Comparison of ENCODE assay signal across 8 cellular contexts in the genomic region with DNA sequence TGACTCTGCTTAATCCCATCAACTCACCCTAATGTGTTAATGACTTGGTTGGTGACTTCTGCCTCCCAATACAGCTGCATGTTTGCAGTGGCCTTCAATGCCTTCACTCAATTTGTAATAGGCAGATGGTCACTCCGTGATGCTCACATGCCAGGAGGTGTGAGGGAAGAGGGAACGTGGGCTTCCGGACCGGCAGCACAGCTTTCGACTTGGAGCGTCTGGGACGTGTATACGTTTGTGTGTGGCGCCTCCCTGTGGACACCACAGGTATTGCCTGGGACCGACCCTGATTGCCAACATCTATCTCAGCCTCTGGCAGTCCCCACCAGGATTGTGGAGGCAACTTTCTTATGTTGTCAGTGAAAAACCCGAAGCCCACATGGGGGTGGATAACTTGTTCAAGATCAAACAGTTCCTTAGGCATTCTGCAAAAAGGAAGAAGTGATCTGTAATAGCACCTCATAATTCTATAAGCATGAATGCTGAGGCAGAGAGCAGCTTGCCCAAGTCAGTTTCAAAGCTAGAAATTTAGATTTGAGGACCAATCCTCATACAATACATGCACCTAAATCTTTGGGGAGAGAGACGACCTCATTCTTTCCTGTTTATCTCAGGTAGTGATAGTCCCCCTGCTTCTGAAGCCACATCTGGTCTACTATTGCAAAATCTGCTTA. TPM values are rescaled to one million over a fixed set of nuclear protein-coding genes. Genes with fewer than 3 reads are reported as not detected.
DNase-seq lines count a peak whose midpoint lies in the region; ATAC-seq and TF ChIP-seq lines count a peak whose summit lies in the region.

No MANE protein-coding gene starts in this region.

- POLR2A ChIA-PET in activated CD8-positive, alpha-beta T cell treated with anti-CD3 and anti-CD28 coated beads, Interleukin-2, amount 10 ng/mL, durations not matched to agents 7 days and 5 days (lab: Charles Lee) = no interaction called here

- H3K36me3 Mint-ChIP-seq in activated CD8-positive, alpha-beta T cell treated with anti-CD3 and anti-CD28 coated beads, Interleukin-2, amount 10 ng/mL, durations not matched to agents 7 days and 5 days (ENCODE audit: low read depth) = no peaks in the 10 kb centered on the region
- no peaks in the 10 kb centered on the region for H3K36me3 Mint-ChIP-seq in natural killer cell treated with Interleukin-12 subunit alpha and Interleukin-12 subunit beta and Interleukin-15 and Interleukin-18, amount 100 ng/mL, for 72 hours

- intact Hi-C loops in thyroid gland (cut with DNase I) = no loop called here

- peak in 3 of 6 experiments; percentile 16 to 42 (median 26) for TF ChIP-seq CTCF in thyroid gland (IDR thresholded peaks at IDR 0.05)

- peak; percentile 87 for DNase-seq in GM03348 (ENCODE audit: low spot score)
- peak; percentile 66 for DNase-seq in NCI-H524 treated with DMSO at 0.1 percent for 48 hours (lab: John Stamatoyannopoulos, UW)
- DNase-seq in activated CD8-positive, alpha-beta T cell treated with anti-CD3 and anti-CD28 coated beads, Interleukin-2, amount 10 ng/mL, durations not matched to agents 7 days and 5 days = peak; percentile 78
- DNase-seq in erythroblast (lab: John Stamatoyannopoulos, UW) = peak; percentile 64 to 78
- DNase-seq in natural killer cell treated with Interleukin-12 subunit alpha and Interleukin-12 subunit beta and Interleukin-15 and Interleukin-18, amount 100 ng/mL, for 72 hours (ENCODE audit: low spot score) = no peak
- peak; percentile 21 to 24 for DNase-seq in thyroid gland

- H3K27me3 ChIP-seq in thyroid gland = no peaks in the 10 kb centered on the region

- no peaks in the 10 kb centered on the region for H3K9me3 Mint-ChIP-seq in activated CD8-positive, alpha-beta T cell treated with anti-CD3 and anti-CD28 coated beads, Interleukin-2, amount 10 ng/mL, durations not matched to agents 7 days and 5 days (ENCODE audit: insufficient read depth)
- H3K9me3 Mint-ChIP-seq in natural killer cell treated with Interleukin-12 subunit alpha and Interleukin-12 subunit beta and Interleukin-15 and Interleukin-18, amount 100 ng/mL, for 72 hours = no peaks in the 10 kb centered on the region

- no peak overlapping the region for H3K27ac ChIP-seq in thyroid gland

- no peak overlapping the region for H3K4me3 ChIP-seq in thyroid gland (replicated peaks in 1 of 3)

- H3K4me1 Mint-ChIP-seq in activated CD8-positive, alpha-beta T cell treated with anti-CD3 and anti-CD28 coated beads, Interleukin-2, amount 10 ng/mL, durations not matched to agents 7 days and 5 days (ENCODE audit: low read depth) = peaks cover 7% of the 10 kb centered on the region
- peaks cover 3 to 4% of the 10 kb centered on the region in 2 donors for H3K4me1 Mint-ChIP-seq in natural killer cell treated with Interleukin-12 subunit alpha and Interleukin-12 subunit beta and Interleukin-15 and Interleukin-18, amount 100 ng/mL, for 72 hours (ENCODE audit: low read depth in 2 of 2)

- ATAC-seq in HG02798 (IDR thresholded peaks at IDR 0.05; ENCODE audit: poor library complexity, unreplicated experiment) = peak; percentile 39
- peak; percentile 75 for ATAC-seq in activated CD8-positive, alpha-beta T cell treated with anti-CD3 and anti-CD28 coated beads, Interleukin-2, amount 10 ng/mL, durations not matched to agents 7 days and 5 days
- ATAC-seq in natural killer cell treated with Interleukin-12 subunit alpha and Interleukin-12 subunit beta and Interleukin-15 and Interleukin-18, amount 100 ng/mL, for 72 hours = peak; percentile 53 to 59
- no peak for ATAC-seq in HG02970 (IDR thresholded peaks at IDR 0.05; ENCODE audit: low FRiP score, unreplicated experiment)

- H3K4me1 ChIP-seq in thyroid gland = peaks cover 6 to 7% of the 10 kb centered on the region in 2 donors

- peaks cover 5% of the 10 kb centered on the region for H3K27me3 Mint-ChIP-seq in activated CD8-positive, alpha-beta T cell treated with anti-CD3 and anti-CD28 coated beads, Interleukin-2, amount 10 ng/mL, durations not matched to agents 7 days and 5 days (ENCODE audit: low read depth)
- H3K27me3 Mint-ChIP-seq in natural killer cell treated with Interleukin-12 subunit alpha and Interleukin-12 subunit beta and Interleukin-15 and Interleukin-18, amount 100 ng/mL, for 72 hours = peaks cover 10 to 22% of the 10 kb centered on the region in 2 donors

- H3K4me3 Mint-ChIP-seq in activated CD8-positive, alpha-beta T cell treated with anti-CD3 and anti-CD28 coated beads, Interleukin-2, amount 10 ng/mL, durations not matched to agents 7 days and 5 days = no peak overlapping the region
- H3K4me3 Mint-ChIP-seq in natural killer cell treated with Interleukin-12 subunit alpha and Interleukin-12 subunit beta and Interleukin-15 and Interleukin-18, amount 100 ng/mL, for 72 hours = no peak overlapping the region

- no peaks in the 10 kb centered on the region for H3K36me3 ChIP-seq in thyroid gland

- CTCF ChIA-PET in activated CD8-positive, alpha-beta T cell treated with anti-CD3 and anti-CD28 coated beads, Interleukin-2, amount 10 ng/mL, durations not matched to agents 7 days and 5 days (lab: Charles Lee) = interaction anchor here (0.5 to 2.3 kb wide), 13 partner anchors 9 to 205 kb away, joined by 3 to 12 read pairs (median 6); a partner anchor contains a TSS

- WGBS in thyroid gland, 2 donors = 6 to 7% methylated on average over 12 of the region's 12 CpGs

- TF ChIP-seq POLR2A in erythroblast (IDR thresholded peaks at IDR 0.05; ENCODE audit: low read length) (no peak), thyroid gland (IDR thresholded peaks at IDR 0.05) (no peak)

- H3K27ac Mint-ChIP-seq in activated CD8-positive, alpha-beta T cell treated with anti-CD3 and anti-CD28 coated beads, Interleukin-2, amount 10 ng/mL, durations not matched to agents 7 days and 5 days = no peak overlapping the region
- no peak overlapping the region for H3K27ac Mint-ChIP-seq in natural killer cell treated with Interleukin-12 subunit alpha and Interleukin-12 subunit beta and Interleukin-15 and Interleukin-18, amount 100 ng/mL, for 72 hours

- no peaks in the 10 kb centered on the region for H3K9me3 ChIP-seq in thyroid gland

RNA-seq across cellular contexts. Expression of a gene that starts 16.9 kb away (rescaled TPM):
- total RNA-seq in activated CD8-positive, alpha-beta T cell treated with anti-CD3 and anti-CD28 coated beads, Interleukin-2, amount 10 ng/mL, durations not matched to agents 7 days and 5 days = 10 to 100 TPM; 28.8 to 31.3 TPM
- total RNA-seq in natural killer cell treated with Interleukin-12 subunit alpha and Interleukin-12 subunit beta and Interleukin-15 and Interleukin-18, amount 100 ng/mL, for 72 hours = 10 to 100 TPM; 32.0 to 40.4 TPM
- total RNA-seq in thyroid gland = 10 to 100 TPM; 17.3 to 30.5 (median 26.0) TPM

RNA-seq across cellular contexts. Expression of a gene that starts 17.2 kb away (rescaled TPM):
- 10 to 100 TPM; 63.8 to 69.8 TPM for total RNA-seq in activated CD8-positive, alpha-beta T cell treated with anti-CD3 and anti-CD28 coated beads, Interleukin-2, amount 10 ng/mL, durations not matched to agents 7 days and 5 days
- 10 to 100 TPM; 58.1 to 69.0 TPM for total RNA-seq in natural killer cell treated with Interleukin-12 subunit alpha and Interleukin-12 subunit beta and Interleukin-15 and Interleukin-18, amount 100 ng/mL, for 72 hours
- 10 to 100 TPM; 44.2 to 95.3 (median 65.0) TPM for total RNA-seq in thyroid gland
